1 cellular context compared by ENCODE assay signal in genomic region chr11:65711785-65712632, GRCh38.
A peak's percentile ranks its signal among the peaks of the same experiment; 100 is the strongest.
TF ChIP-seq lines count a peak whose summit lies in the region.

TSS of gene KAT5 (plus strand) at chr11:65712252. CDS start at chr11:65712268, 16 bp downstream.

TF ChIP-seq in SK-N-SH, 30 proteins besides CTCF, POLR2A, EP300 and RAD21 (continued from another document):
- TF ChIP-seq TAF1 (IDR thresholded peaks at IDR 0.05; ENCODE audit: borderline replicate concordance, low read depth, low read length) (peak; percentile 91), RFX5 (IDR thresholded peaks at IDR 0.05; ENCODE audit: low read length) (no peak; the same call in 1 of the 2 replicates), MEF2A (IDR thresholded peaks at IDR 0.05; ENCODE audit: borderline replicate concordance, low read depth) (no peak), RCOR1 (IDR thresholded peaks at IDR 0.05; ENCODE audit: low read length) (peak; percentile 80), YY1 (IDR thresholded peaks at IDR 0.05; ENCODE audit: low read depth) (peak; percentile 96), JUND (IDR thresholded peaks at IDR 0.05) (0 out of 2 replicates have a peak, but pooled peaks have one; percentile 2), ZBTB33 (IDR thresholded peaks at IDR 0.05; ENCODE audit: borderline replicate concordance, low read depth) (no peak), TEAD4 (IDR thresholded peaks at IDR 0.05; ENCODE audit: borderline replicate concordance, insufficient read depth) (no peak), IRF3 (IDR thresholded peaks at IDR 0.05; ENCODE audit: low read depth, low read length) (no peak), SMC3 (IDR thresholded peaks at IDR 0.05; ENCODE audit: low read depth, low read length) (peak; percentile 91), GABPA (IDR thresholded peaks at IDR 0.05; ENCODE audit: low read depth) (peak; percentile 98), SIN3A (IDR thresholded peaks at IDR 0.05; ENCODE audit: borderline replicate concordance, low read depth, low read length) (peak; percentile 52; the same call in 1 of the 2 replicates), USF2 (IDR thresholded peaks at IDR 0.05; ENCODE audit: borderline replicate concordance, low read depth, low read length) (peak; percentile 100), MAX (IDR thresholded peaks at IDR 0.05; ENCODE audit: low read depth) (peak; percentile 97)
